ENCODE assay signal across 8 cellular contexts in genomic region chr1:23530089-23530749, GRCh38. TPM values are rescaled to one million over a fixed set of nuclear protein-coding genes. Genes with fewer than 3 reads are reported as not detected.
DNase-seq lines count a peak whose midpoint lies in the region; ATAC-seq and TF ChIP-seq lines count a peak whose summit lies in the region.

No MANE protein-coding gene starts in this region.

- no peaks in the 10 kb centered on the region for H3K27me3 Mint-ChIP-seq in activated naive CD8-positive, alpha-beta T cell treated with anti-CD3 and anti-CD28 coated beads, Interleukin-2, amount 10 ng/mL, durations not matched to agents 7 days and 5 days

- peak overlapping the region in 1 of 2 experiments; percentile 51 for H3K14ac ChIP-seq in mesenchymal stem cell (ENCODE audit: low read length in 2 of 2)

- no peaks in the 10 kb centered on the region for H3K9me3 Mint-ChIP-seq in activated naive CD8-positive, alpha-beta T cell treated with anti-CD3 and anti-CD28 coated beads, Interleukin-2, amount 10 ng/mL, durations not matched to agents 7 days and 5 days

- H3K4me1 Mint-ChIP-seq in activated naive CD8-positive, alpha-beta T cell treated with anti-CD3 and anti-CD28 coated beads, Interleukin-2, amount 10 ng/mL, durations not matched to agents 7 days and 5 days = peaks cover 60% of the 10 kb centered on the region

- no peak overlapping the region for H4K91ac ChIP-seq in mesenchymal stem cell (ENCODE audit: low read length)

- no peak overlapping the region for H3K18ac ChIP-seq in mesenchymal stem cell (ENCODE audit: low read depth in 1 of 2, low read length in 2 of 2)

- H3K27ac Mint-ChIP-seq in activated naive CD8-positive, alpha-beta T cell treated with anti-CD3 and anti-CD28 coated beads, Interleukin-2, amount 10 ng/mL, durations not matched to agents 7 days and 5 days = peak overlapping the region; percentile 87

- H3K9me3 ChIP-seq in mesenchymal stem cell (ENCODE audit: control insufficient read depth, low read length) = no peaks in the 10 kb centered on the region

- H3K36me3 Mint-ChIP-seq in activated naive CD8-positive, alpha-beta T cell treated with anti-CD3 and anti-CD28 coated beads, Interleukin-2, amount 10 ng/mL, durations not matched to agents 7 days and 5 days = peaks cover 21% of the 10 kb centered on the region

- peak; percentile 16 for ATAC-seq in activated naive CD8-positive, alpha-beta T cell treated with anti-CD3 and anti-CD28 coated beads, Interleukin-2, amount 10 ng/mL, durations not matched to agents 7 days and 5 days (ENCODE audit: low read depth)
- ATAC-seq in HG03095 (IDR thresholded peaks at IDR 0.05; ENCODE audit: unreplicated experiment) = no peak

- peak overlapping the region; percentile 69 for H3K4me3 ChIP-seq in HL-60 (replicated peaks; ENCODE audit: insufficient read depth, low read length)
- peak overlapping the region; percentile 53 to 74 for H3K4me3 ChIP-seq in mesenchymal stem cell (ENCODE audit: insufficient read depth in 1 of 2, low read depth in 1 of 2, low read length in 2 of 2)

- DNase-seq in D341Med (ENCODE audit: low spot score) (peak; percentile 48), HL-60 (ENCODE audit: low read depth in 1 of 2, low spot score in 1 of 2) (no peak), mesenchymal stem cell (no peak), SKM-1 treated with dmso at 0.1 percent for 144 hours (lab: John Stamatoyannopoulos, UW; ENCODE audit: unreplicated experiment) (no peak), A172 (ENCODE audit: low spot score) (no peak), occipital lobe (lab: John Stamatoyannopoulos, UW) (no peak)
- peak; percentile 67 for DNase-seq in activated naive CD8-positive, alpha-beta T cell treated with anti-CD3 and anti-CD28 coated beads, Interleukin-2, amount 10 ng/mL, durations not matched to agents 7 days and 5 days

- no peak overlapping the region for H2BK12ac ChIP-seq in mesenchymal stem cell (ENCODE audit: low read length in 2 of 2)

- no peak for TF ChIP-seq CTCF in HL-60 (IDR thresholded peaks at IDR 0.05; ENCODE audit: insufficient read depth, low read length)

- peak overlapping the region; percentile 98 for H3K4me2 ChIP-seq in mesenchymal stem cell (ENCODE audit: low read length, poor library complexity, severe bottlenecking)

- no peaks in the 10 kb centered on the region for H3K36me3 ChIP-seq in mesenchymal stem cell (ENCODE audit: control insufficient read depth in 1 of 2, insufficient read depth in 2 of 2, low read depth in 1 of 2, low read length in 2 of 2)

- no peak overlapping the region for H2BK5ac ChIP-seq in mesenchymal stem cell (ENCODE audit: low read depth, low read length, poor library complexity, severe bottlenecking)

- no peak overlapping the region for H2AK5ac ChIP-seq in mesenchymal stem cell (ENCODE audit: low read length, severe bottlenecking)

- H2BK120ac ChIP-seq in mesenchymal stem cell (ENCODE audit: low read depth, low read length) = no peak overlapping the region

- POLR2A ChIA-PET in activated naive CD8-positive, alpha-beta T cell treated with anti-CD3 and anti-CD28 coated beads, Interleukin-2, amount 10 ng/mL, durations not matched to agents 7 days and 5 days (lab: Charles Lee) = interaction anchor here (0.9 to 3.7 kb wide), 12 partner anchors 10 to 162 kb away, joined by 3 to 18 read pairs (median 8); partner anchors contain the start of genes ASAP3 and ID3

- H3K23ac ChIP-seq in mesenchymal stem cell (ENCODE audit: low read length in 2 of 2) = no peak overlapping the region

- H3K27ac ChIP-seq in HL-60 (replicated peaks) (peak overlapping the region; percentile 89), mesenchymal stem cell (ENCODE audit: low read length, poor library complexity, severe bottlenecking) (no peak overlapping the region)

- no peak overlapping the region for H3K9ac ChIP-seq in mesenchymal stem cell (ENCODE audit: low read length)

- H3K79me1 ChIP-seq in mesenchymal stem cell (replicated peaks; ENCODE audit: low read length, poor library complexity, severe bottlenecking) = peaks cover 5% of the 10 kb centered on the region

- no peak overlapping the region for H2BK15ac ChIP-seq in mesenchymal stem cell (ENCODE audit: low read depth, poor library complexity, severe bottlenecking)

- 45% methylated on average over 8 of the region's 23 CpGs for WGBS in mesenchymal stem cell

- H4K8ac ChIP-seq in mesenchymal stem cell (ENCODE audit: low read length) = no peak overlapping the region

- peak overlapping the region; percentile 98 for H3K4me3 Mint-ChIP-seq in activated naive CD8-positive, alpha-beta T cell treated with anti-CD3 and anti-CD28 coated beads, Interleukin-2, amount 10 ng/mL, durations not matched to agents 7 days and 5 days

- H3K4me1 ChIP-seq in mesenchymal stem cell (ENCODE audit: control insufficient read depth, insufficient read depth, low read depth, low read length) = peaks cover 16% of the 10 kb centered on the region

- no peaks in the 10 kb centered on the region for H3K27me3 ChIP-seq in HL-60 (ENCODE audit: insufficient read depth, poor library complexity, severe bottlenecking)
- H3K27me3 ChIP-seq in mesenchymal stem cell (ENCODE audit: control insufficient read depth in 1 of 2, insufficient read depth in 1 of 2, low read length in 2 of 2) = peaks cover 6 to 10% of the 10 kb centered on the region in 2 experiments

- H3K4ac ChIP-seq in mesenchymal stem cell (ENCODE audit: low read depth in 1 of 2, low read length in 2 of 2) = no peak overlapping the region

- H2AFZ ChIP-seq in mesenchymal stem cell (ENCODE audit: low read depth, low read length) = peak overlapping the region; percentile 73

RNA-seq across cellular contexts. Expression of gene E2F2, which starts 0.8 kb away (rescaled TPM):
- total RNA-seq in activated naive CD8-positive, alpha-beta T cell treated with anti-CD3 and anti-CD28 coated beads, Interleukin-2, amount 10 ng/mL, durations not matched to agents 7 days and 5 days = 10 to 100 TPM; 44.2 to 45.1 TPM
- polyA plus RNA-seq in mesenchymal stem cell (2013, experiment 1 of 2) = 0.59 TPM
- polyA plus RNA-seq in mesenchymal stem cell (2013, experiment 2 of 2) = 0.44 TPM
- total RNA-seq in A172 (2014; rRNA removed; shearing (Covaris generic)) = 3.8 and 4.0 TPM in 2 replicates
- total RNA-seq in occipital lobe = 0.78 TPM

RNA-seq across cellular contexts. Expression of gene ID3, which starts 29.1 kb away (rescaled TPM):
- 10 to 100 TPM; 44.0 to 51.1 TPM for total RNA-seq in activated naive CD8-positive, alpha-beta T cell treated with anti-CD3 and anti-CD28 coated beads, Interleukin-2, amount 10 ng/mL, durations not matched to agents 7 days and 5 days
- 497 TPM for polyA plus RNA-seq in mesenchymal stem cell (2013, experiment 1 of 2)
- polyA plus RNA-seq in mesenchymal stem cell (2013, experiment 2 of 2) = 504 TPM
- total RNA-seq in A172 (2014; rRNA removed; shearing (Covaris generic)) = 83.7 and 244 TPM in 2 replicates
- 30.3 TPM for total RNA-seq in occipital lobe

RNA-seq across cellular contexts. Expression of gene ASAP3, which starts 46.2 kb away (rescaled TPM):
- total RNA-seq in activated naive CD8-positive, alpha-beta T cell treated with anti-CD3 and anti-CD28 coated beads, Interleukin-2, amount 10 ng/mL, durations not matched to agents 7 days and 5 days = 1 to 10 TPM in 1 of 2 experiments, under 1 TPM in 1; 0.50 to 1.3 TPM
- polyA plus RNA-seq in mesenchymal stem cell (2013, experiment 1 of 2) = 18.6 TPM
- polyA plus RNA-seq in mesenchymal stem cell (2013, experiment 2 of 2) = 18.9 TPM
- 19.7 and 19.9 TPM in 2 replicates for total RNA-seq in A172 (2014; rRNA removed; shearing (Covaris generic))
- 10.0 TPM for total RNA-seq in occipital lobe

Comparison
In these comparisons a context has a peak if more than half of its experiments do, and no peak if none do; other contexts are left out.
1. DNase-seq: peak in D341Med (single experiment) and activated naive CD8-positive, alpha-beta T cell treated with anti-CD3 and anti-CD28 coated beads, Interleukin-2, amount 10 ng/mL, durations not matched to agents 7 days and 5 days (single experiment); none in HL-60 (0 of 2), mesenchymal stem cell (single experiment), SKM-1 treated with dmso at 0.1 percent for 144 hours (single experiment), A172 (single experiment) and occipital lobe (single experiment).